20 cellular contexts compared by ENCODE assay signal in the genomic region with DNA sequence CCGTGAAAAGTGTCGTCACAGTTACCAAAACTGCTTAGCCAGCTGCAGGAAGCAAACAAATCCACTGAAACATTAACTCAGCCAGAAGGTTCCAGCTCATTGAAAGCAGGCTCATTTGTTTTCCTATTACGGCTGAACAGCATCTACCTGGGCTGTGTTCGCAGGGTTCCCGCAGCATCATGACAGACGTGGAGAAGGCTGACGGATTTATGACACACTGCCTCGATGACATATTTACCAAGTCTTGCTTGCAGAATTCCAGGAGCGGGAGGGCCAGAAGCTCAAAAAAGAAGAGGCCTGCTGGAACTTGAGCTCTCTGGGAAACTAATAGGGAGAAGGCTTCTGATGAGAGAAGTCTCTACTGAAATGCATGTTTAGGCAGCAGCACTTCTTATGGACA.
DNase-seq lines count a peak whose midpoint lies in the region; ATAC-seq, FAIRE-seq and TF ChIP-seq lines count a peak whose summit lies in the region.
"Had no signal": no experiment of that assay in that cellular context is flagged by ENCODE, and none has a peak within 500 bp of the region (broad histone marks: within the 10 kb centered on the region; RNA-seq: fewer than 3 reads in every experiment).

No MANE protein-coding gene starts in this region.

- no TSS peak for BruUV-seq in OCI-LY7 (replicated peaks; lab: Mats Ljungman, UMichigan)

- TF ChIP-seq CTCF in OCI-LY7 (conservative IDR thresholded peaks at IDR 0.05; ENCODE audit: low read length) (no peak), suprapubic skin (IDR thresholded peaks at IDR 0.05) (no peak)

- no peaks in the 10 kb centered on the region for H3K4me1 ChIP-seq in OCI-LY7 (ENCODE audit: insufficient read depth, low read length, poor library complexity, severe bottlenecking)
- no peaks in the 10 kb centered on the region for H3K4me1 ChIP-seq in suprapubic skin

- peak; percentile 83 for FAIRE-seq in islet of Langerhans (lab: Jason Lieb, UNC)
- FAIRE-seq: D721Med, HTR-8/SVneo had no signal

- H3K4me2 ChIP-seq in OCI-LY7 (ENCODE audit: low read length): no peak overlapping the region

- H3K9me2 ChIP-seq in OCI-LY7 (ENCODE audit: insufficient read depth, low read length): no peaks in the 10 kb centered on the region

- no peaks in the 10 kb centered on the region for H4K20me1 ChIP-seq in OCI-LY7 (ENCODE audit: insufficient read depth, low read length)

- 45% methylated on average over 9 of the region's 9 CpGs for WGBS in suprapubic skin

- intact Hi-C loops in OCI-LY7 (cut with micrococcal nuclease; ENCODE audit: unreplicated experiment): no loop called here

- no peaks in the 10 kb centered on the region for H3K9me3 ChIP-seq in OCI-LY7 (ENCODE audit: low read length)
- H3K9me3 ChIP-seq in suprapubic skin: no peaks in the 10 kb centered on the region

- TF ChIP-seq POLR2A in suprapubic skin (IDR thresholded peaks at IDR 0.05): no peak

- H3K27me3 ChIP-seq in suprapubic skin: no peaks in the 10 kb centered on the region

- DNase-seq in DMS153 (lab: John Stamatoyannopoulos, UW) (peak; percentile 1), DMS153 treated with DMSO at 0.1 percent for 48 hours (lab: John Stamatoyannopoulos, UW; ENCODE audit: unreplicated experiment) (no peak), DMS53 (lab: John Stamatoyannopoulos, UW) (peak; percentile 78), NCI-H69 (lab: John Stamatoyannopoulos, UW) (peak; percentile 9), OCI-LY7 (ENCODE audit: low spot score) (no peak), suprapubic skin (ENCODE audit: low spot score in 2 of 2) (no peak)
- DNase-seq: CD4-positive, alpha-beta memory T cell; EL; H7; NCI-H1694 treated with DMSO at 0.1 percent for 48 hours; NCI-H2171 treated with DMSO at 0.1 percent for 48 hours; NCI-H524; PC-3 had no signal

- H3K27ac ChIP-seq in OCI-LY7 (ENCODE audit: low read depth, low read length, poor library complexity, severe bottlenecking): no peak overlapping the region
- no peak overlapping the region for H3K27ac ChIP-seq in suprapubic skin
- H3K27ac ChIP-seq: 22Rv1, HL-60, RWPE1 had no signal

- POLR2A ChIA-PET in OCI-LY7 (lab: Charles Lee): interaction anchor here (1.0 kb wide), 1 partner anchor 10 kb away, joined by 4 read pairs; no protein-coding TSS in a partner anchor

- TF ChIP-seq EP300 in suprapubic skin (IDR thresholded peaks at IDR 0.05): no peak

- H3K4me3 ChIP-seq in OCI-LY7 (ENCODE audit: low read depth, low read length, poor library complexity, severe bottlenecking) (no peak overlapping the region), suprapubic skin (no peak overlapping the region)

- H3K79me2 ChIP-seq in OCI-LY7 (ENCODE audit: insufficient read depth, low read depth, low read length): no peaks in the 10 kb centered on the region

- no peak overlapping the region for H2AFZ ChIP-seq in OCI-LY7 (ENCODE audit: low read length)

- ATAC-seq in GM21723 (IDR thresholded peaks at IDR 0.05; ENCODE audit: unreplicated experiment): no peak
- ATAC-seq: PC-3 had no signal

- H3K36me3 ChIP-seq in OCI-LY7 (ENCODE audit: insufficient read depth, low read length) (no peaks in the 10 kb centered on the region), suprapubic skin (no peaks in the 10 kb centered on the region)

- CTCF ChIA-PET in OCI-LY7 (lab: Charles Lee; ENCODE audit: unreplicated experiment): no interaction called here

Comparison
In these comparisons a context has a peak if more than half of its experiments do, and no peak if none do; other contexts are left out.
1. DNase-seq: peak in DMS153 (single experiment), DMS53 (single experiment) and NCI-H69 (single experiment); none in DMS153 treated with DMSO at 0.1 percent for 48 hours (single experiment), OCI-LY7 (single experiment) and suprapubic skin (0 of 2).